9 cellular contexts compared by ENCODE assay signal in genomic region chr16:4052801-4053662, GRCh38.
DNase-seq lines count a peak whose midpoint lies in the region; ATAC-seq, FAIRE-seq and TF ChIP-seq lines count a peak whose summit lies in the region.
"Had no signal": no experiment of that assay in that cellular context is flagged by ENCODE, and none has a peak within 500 bp of the region (broad histone marks: within the 10 kb centered on the region; RNA-seq: fewer than 3 reads in every experiment).

No MANE protein-coding gene starts in this region.

- H3K4me1 ChIP-seq in K562 (replicated peaks in 1 of 2; ENCODE audit: control insufficient read depth in 2 of 2, insufficient read depth in 2 of 2, low read length in 2 of 2), result no peaks in the 10 kb centered on the region
- peaks cover 5 to 36% (median 21%) of the 10 kb centered on the region in 4 donors for H3K4me1 ChIP-seq in tibial artery

- H3K4me3 ChIP-seq in K562 (no peak overlapping the region), tibial artery (peak overlapping the region; percentile 37 to 42)
- H3K4me3 ChIP-seq: GM12878 had no signal

- no peak overlapping the region for H2AFZ ChIP-seq in K562 (ENCODE audit: low read depth, low read length)

- peaks cover 38 to 77% of the 10 kb centered on the region in 2 experiments; a peak in 4 of 5 replicates for H3K27me3 ChIP-seq in K562 (ENCODE audit: control insufficient read depth in 2 of 2, insufficient read depth in 2 of 2, low read length in 2 of 2)
- H3K27me3 ChIP-seq in tibial artery, result no peaks in the 10 kb centered on the region

- peak; percentile 45 for DNase-seq in CD1c-positive myeloid dendritic cell (ENCODE audit: extremely low spot score)
- DNase-seq in NCI-H2107 (lab: John Stamatoyannopoulos, UW), result peak; percentile 92
- no peak for DNase-seq in K562 (ENCODE audit: extremely low read depth in 1 of 4, low spot score in 3 of 4)
- peak; percentile 46 for DNase-seq in kidney tubule cell (ENCODE audit: low spot score)
- DNase-seq in tibial artery, result peak in 1 of 2 donors; percentile 58
- DNase-seq in OCI-M2 (lab: John Stamatoyannopoulos, UW; ENCODE audit: unreplicated experiment), result no peak

- no peaks in the 10 kb centered on the region for H3K9me1 ChIP-seq in K562 (ENCODE audit: control insufficient read depth, insufficient read depth, low read length)

- no peak for TF ChIP-seq RAD21 in K562 (CRISPR knock-in tag; conservative IDR thresholded peaks at IDR 0.05 in 1 of 2, IDR thresholded peaks at IDR 0.05 in 1 of 2)

- in situ Hi-C loops in K562 (cut with MboI), result no loop called here

- TF ChIP-seq EP300 in K562 (IDR thresholded peaks at IDR 0.05; ENCODE audit: low read length), result no peak

- no peak overlapping the region for H3K9ac ChIP-seq in K562 (ENCODE audit: insufficient read depth in 1 of 2, low read depth in 2 of 2, low read length in 2 of 2)

- H4K20me1 ChIP-seq in K562 (replicated peaks; ENCODE audit: control insufficient read depth, insufficient read depth, low read length), result no peaks in the 10 kb centered on the region

- TF ChIP-seq CTCF in K562 (IDR thresholded peaks at IDR 0.05 in 2 of 3, conservative IDR thresholded peaks at IDR 0.05 in 1 of 3; ENCODE audit: insufficient read depth in 2 of 3, low read depth in 1 of 3, low read length in 3 of 3) (no peak), tibial artery (IDR thresholded peaks at IDR 0.05) (no peak)

- no peaks in the 10 kb centered on the region for H3K9me3 ChIP-seq in K562 (replicated peaks; ENCODE audit: control insufficient read depth, insufficient read depth, low read depth, low read length)
- H3K9me3 ChIP-seq in tibial artery, result no peaks in the 10 kb centered on the region

- no peak overlapping the region for H3K4me2 ChIP-seq in K562 (ENCODE audit: insufficient read depth, low read length)

- ATAC-seq in K562 (no peak), HG02571 (IDR thresholded peaks at IDR 0.05; ENCODE audit: unreplicated experiment) (no peak), GM19463 (IDR thresholded peaks at IDR 0.05; ENCODE audit: unreplicated experiment) (no peak)
- ATAC-seq: GM12878 had no signal

- POLR2A ChIA-PET in K562 (lab: Yijun Ruan, JAX), result no interaction called here

- H3K36me3 ChIP-seq in K562 (ENCODE audit: control insufficient read depth, insufficient read depth, low read length) (no peaks in the 10 kb centered on the region), tibial artery (no peaks in the 10 kb centered on the region)

- WGBS in K562 (ENCODE audit: insufficient coverage, low coverage, missing lambda C conversion rate), result 17% methylated on average over 31 of the region's 31 CpGs

- H3K27ac ChIP-seq in K562 (ENCODE audit: extremely low read depth, low read depth, low read length), result no peak overlapping the region
- peak overlapping the region; percentile 72 to 73 for H3K27ac ChIP-seq in tibial artery

- H3K79me2 ChIP-seq in K562 (ENCODE audit: control insufficient read depth, insufficient read depth, low read length), result no peaks in the 10 kb centered on the region

- intact Hi-C loops in K562 (cut with micrococcal nuclease), result no loop called here
- intact Hi-C loops in tibial artery (cut with DNase I; ENCODE audit: low total_unique reads), result no loop called here

- BruUV-seq in K562 (replicated peaks; lab: Mats Ljungman, UMichigan), result no TSS peak

- CTCF ChIA-PET in K562 (lab: Yijun Ruan, JAX; ENCODE audit: low intra/inter-chr PET ratio), result no interaction called here

- no peak for FAIRE-seq in K562 (lab: Jason Lieb, UNC)
- FAIRE-seq: GM12878 had no signal

- no peak for TF ChIP-seq POLR2A in K562 (conservative IDR thresholded peaks at IDR 0.05)

TF ChIP-seq in K562, 482 proteins besides CTCF, POLR2A, EP300 and RAD21:
- TF ChIP-seq ELF2 (CRISPR knock-in tag; IDR thresholded peaks at IDR 0.05) (no peak), MLLT1 (IDR thresholded peaks at IDR 0.05) (no peak), SAFB (IDR thresholded peaks at IDR 0.05; ENCODE audit: borderline replicate concordance, low read depth, low read length) (no peak), HNRNPLL (IDR thresholded peaks at IDR 0.05; ENCODE audit: low read depth, low read length, poor library complexity, severe bottlenecking) (no peak), CEBPG (CRISPR knock-in tag; IDR thresholded peaks at IDR 0.05) (no peak), CEBPG (tag; conservative IDR thresholded peaks at IDR 0.05 in 1 of 2, IDR thresholded peaks at IDR 0.05 in 1 of 2) (0 out of 4 replicates have a peak, but pooled peaks of 1 of the 2 experiments have one; percentile 24), RB1 (IDR thresholded peaks at IDR 0.05; ENCODE audit: low read depth) (no peak), CEBPB (tag; IDR thresholded peaks at IDR 0.05) (0 out of 2 replicates have a peak, but pooled peaks have one; percentile 56)
- TF ChIP-seq, protein P1, sequence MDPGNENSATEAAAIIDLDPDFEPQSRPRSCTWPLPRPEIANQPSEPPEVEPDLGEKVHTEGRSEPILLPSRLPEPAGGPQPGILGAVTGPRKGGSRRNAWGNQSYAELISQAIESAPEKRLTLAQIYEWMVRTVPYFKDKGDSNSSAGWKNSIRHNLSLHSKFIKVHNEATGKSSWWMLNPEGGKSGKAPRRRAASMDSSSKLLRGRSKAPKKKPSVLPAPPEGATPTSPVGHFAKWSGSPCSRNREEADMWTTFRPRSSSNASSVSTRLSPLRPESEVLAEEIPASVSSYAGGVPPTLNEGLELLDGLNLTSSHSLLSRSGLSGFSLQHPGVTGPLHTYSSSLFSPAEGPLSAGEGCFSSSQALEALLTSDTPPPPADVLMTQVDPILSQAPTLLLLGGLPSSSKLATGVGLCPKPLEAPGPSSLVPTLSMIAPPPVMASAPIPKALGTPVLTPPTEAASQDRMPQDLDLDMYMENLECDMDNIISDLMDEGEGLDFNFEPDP (CRISPR knock-in tag; IDR thresholded peaks at IDR 0.05), result no peak

Comparison
In these comparisons a context has a peak if more than half of its experiments do, and no peak if none do; other contexts are left out.
1. DNase-seq: peak in CD1c-positive myeloid dendritic cell (single experiment), NCI-H2107 (single experiment) and kidney tubule cell (single experiment); none in K562 (0 of 4) and OCI-M2 (single experiment).